1 cellular context compared by ENCODE assay signal in genomic region chr6:155112757-155113156, GRCh38.
TF ChIP-seq lines count a peak whose summit lies in the region.

No MANE protein-coding gene starts in this region.

TF ChIP-seq in IMR-90, 13 proteins besides CTCF, POLR2A, EP300 and RAD21:
- no peak for TF ChIP-seq ELK1 (IDR thresholded peaks at IDR 0.05; ENCODE audit: borderline replicate concordance, low read depth, low read length)
- no peak for TF ChIP-seq MXI1 (IDR thresholded peaks at IDR 0.05; ENCODE audit: borderline replicate concordance, low read depth, low read length)
- no peak for TF ChIP-seq SMC3 (IDR thresholded peaks at IDR 0.05; ENCODE audit: low read depth, low read length)
- TF ChIP-seq RFX5 (IDR thresholded peaks at IDR 0.05; ENCODE audit: low read depth, low read length), result no peak
- no peak for TF ChIP-seq NFE2L2 (IDR thresholded peaks at IDR 0.05; ENCODE audit: low read depth, low read length)
- TF ChIP-seq FOS (IDR thresholded peaks at IDR 0.05; ENCODE audit: low read depth, low read length), result no peak
- no peak for TF ChIP-seq RCOR1 (IDR thresholded peaks at IDR 0.05; ENCODE audit: insufficient replicate concordance, low read length)
- TF ChIP-seq CEBPB (IDR thresholded peaks at IDR 0.05; ENCODE audit: low read depth, low read length), result no peak
- no peak for TF ChIP-seq MAFK (IDR thresholded peaks at IDR 0.05; ENCODE audit: low read depth, low read length)
- TF ChIP-seq CHD1 (IDR thresholded peaks at IDR 0.05; ENCODE audit: low read depth, low read length), result no peak
- no peak for TF ChIP-seq MAZ (IDR thresholded peaks at IDR 0.05; ENCODE audit: borderline replicate concordance, low read depth, low read length)
